ENCODE assay signal across 1 cellular context in the genomic region with DNA sequence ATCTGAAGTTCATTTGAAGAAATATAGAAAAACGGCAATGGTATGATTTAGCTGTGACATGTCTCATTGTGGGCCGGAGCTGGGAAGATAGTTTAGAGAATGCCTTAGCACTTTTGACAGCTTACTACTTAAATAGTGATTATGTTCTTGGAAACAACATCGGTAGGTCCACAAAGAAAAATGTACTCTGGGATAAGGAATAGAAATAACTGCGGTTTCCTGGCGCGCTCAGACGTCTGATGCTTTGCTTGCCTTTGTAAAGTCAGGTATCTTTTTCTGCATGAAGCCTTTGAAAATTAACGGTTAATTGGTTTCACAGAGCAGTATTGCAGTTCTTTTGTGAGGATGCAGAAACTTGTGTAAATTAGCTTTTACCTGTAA.
A peak's percentile ranks its signal among the peaks of the same experiment; 100 is the strongest.
TF ChIP-seq lines count a peak whose summit lies in the region.

No MANE protein-coding gene starts in this region.

TF ChIP-seq in H1, 55 proteins besides CTCF, POLR2A, EP300 and RAD21:
- TF ChIP-seq RBBP5 (IDR thresholded peaks at IDR 0.05; ENCODE audit: borderline replicate concordance, low read depth, low read length) (no peak), RFX5 (IDR thresholded peaks at IDR 0.05; ENCODE audit: borderline replicate concordance, low read depth, low read length) (no peak), BACH1 (IDR thresholded peaks at IDR 0.05; ENCODE audit: low read length) (no peak), EZH2 (IDR thresholded peaks at IDR 0.05; ENCODE audit: low read depth, low read length, severe bottlenecking) (peak; percentile 28)
